20 cellular contexts compared by ENCODE assay signal in genomic region chr12:81615031-81615430, GRCh38.
DNase-seq lines count a peak whose midpoint lies in the region.
"Had no signal": no experiment of that assay in that cellular context is flagged by ENCODE, and none has a peak within 500 bp of the region (broad histone marks: within the 10 kb centered on the region; RNA-seq: fewer than 3 reads in every experiment).

No MANE protein-coding gene starts in this region.

- H3K27me3 ChIP-seq in SJCRH30 = no peaks in the 10 kb centered on the region

- H3K4me3 ChIP-seq in SJCRH30 = no peak overlapping the region
- H3K4me3 ChIP-seq: A549, GM12878, GM23338 had no signal

- H3K27ac ChIP-seq in SJCRH30 = peak overlapping the region; percentile 63
- H3K27ac ChIP-seq: 22Rv1, A549, C4-2B had no signal

- peaks cover 33% of the 10 kb centered on the region for H3K4me1 ChIP-seq in SJCRH30
- H3K4me1 ChIP-seq: A549, Caco-2 had no signal

- peak; percentile 33 for DNase-seq in DMS 273 (lab: John Stamatoyannopoulos, UW; ENCODE audit: unreplicated experiment)
- no peak for DNase-seq in DMS 273 treated with DMSO at 0.1 percent for 48 hours (lab: John Stamatoyannopoulos, UW)
- DNase-seq in SJCRH30 = peak; percentile 66 to 82
- peak; percentile 21 for DNase-seq in myocyte (ENCODE audit: low read depth)
- DNase-seq in NCI-H226 = no peak
- DNase-seq in middle frontal gyrus (ENCODE audit: extremely low spot score, low spot score) = no peak
- no peak for DNase-seq in SK-N-DZ (ENCODE audit: low spot score)
- DNase-seq: AML-193; Caco-2; CD4-positive, alpha-beta T cell; DMS53; DND-41; EL; HCEC 1CT; HFFc6 had no signal

- H3K9me3 ChIP-seq in SJCRH30 (replicated peaks) = no peaks in the 10 kb centered on the region
- H3K9me3 ChIP-seq: A549, Caco-2 had no signal

- no peaks in the 10 kb centered on the region for H3K36me3 ChIP-seq in SJCRH30

Comparison
In these comparisons a context has a peak if more than half of its experiments do, and no peak if none do; other contexts are left out.
1. DNase-seq: peak in DMS 273 (single experiment), SJCRH30 (2 of 2) and myocyte (single experiment); none in DMS 273 treated with DMSO at 0.1 percent for 48 hours (single experiment), NCI-H226 (single experiment), middle frontal gyrus (single experiment) and SK-N-DZ (single experiment).